27 cellular contexts compared by ENCODE assay signal in genomic region chr9:82571540-82571939, GRCh38.
"Had no signal": no experiment of that assay in that cellular context is flagged by ENCODE, and none has a peak within 500 bp of the region (broad histone marks: within the 10 kb centered on the region; RNA-seq: fewer than 3 reads in every experiment).

No MANE protein-coding gene starts in this region.

- H3K27me3 ChIP-seq: ascending aorta had no signal

- DNase-seq: activated B cell treated with CpG ODN at 0.5 μM for 24 hours; activated CD4-positive, alpha-beta memory T cell treated with anti-CD3 and anti-CD28 coated beads for 36 hours; activated CD4-positive, alpha-beta T cell treated with anti-CD3 and anti-CD28 coated beads for 4 hours; activated CD4-positive, alpha-beta T cell treated with anti-CD3 and anti-CD28 coated beads, Interleukin-2, amount 10 ng/mL, durations not matched to agents 24 days and 14 days; activated CD4-positive, alpha-beta T cell treated with anti-CD3 and anti-CD28 coated beads, Interleukin-2, amount 50 U/mL, for 1 hour; activated CD4-positive, alpha-beta T cell treated with anti-CD3 and anti-CD28 coated beads, Interleukin-2, amount 50 U/mL, for 4 hours; activated CD4-positive, CD25-positive, alpha-beta regulatory T cell treated with anti-CD3 and anti-CD28 coated beads, Interleukin-2, amount 50 U/mL, for 72 hours; activated CD8-positive, alpha-beta memory T cell treated with anti-CD3 and anti-CD28 coated beads, Interleukin-2, amount 50 U/mL, for 4 hours; activated CD8-positive, alpha-beta T cell treated with anti-CD3 and anti-CD28 coated beads for 36 hours; activated effector memory CD4-positive, alpha-beta T cell treated with Interleukin-2 at 50 U/mL for 16 hours; activated gamma-delta T cell; activated naive CD4-positive, alpha-beta T cell treated with anti-CD3 and anti-CD28 coated beads, Interleukin-2, amount 10 ng/mL, durations not matched to agents 7 days and 5 days; activated naive CD4-positive, alpha-beta T cell treated with Interleukin-2 at 50 U/mL for 16 hours; activated naive CD8-positive, alpha-beta T cell treated with anti-CD3 and anti-CD28 coated beads, Interleukin-2, amount 10 ng/mL, durations not matched to agents 7 days and 5 days; activated naive CD8-positive, alpha-beta T cell treated with anti-CD3 and anti-CD28 coated beads, Interleukin-2, amount 50 U/mL, for 24 hours; activated T-cell treated with anti-CD3 and anti-CD28 coated beads for 4 hours; activated T-cell treated with anti-CD3 and anti-CD28 coated beads, Interleukin-2, amount 50 U/mL, for 1 hour; activated T-cell treated with anti-CD3 and anti-CD28 coated beads, Interleukin-2, amount 50 U/mL, for 48 hours; amygdala; anterior cingulate cortex; central memory CD4-positive, alpha-beta T cell; cerebellar nuclear complex; T-helper 1 cell; T-helper 2 cell; T-helper 9 cell had no signal

- H3K36me3 ChIP-seq: ascending aorta had no signal

- ATAC-seq: activated CD8-positive, alpha-beta T cell treated with anti-CD3 and anti-CD28 coated beads for 36 hours; activated naive CD8-positive, alpha-beta T cell treated with anti-CD3 and anti-CD28 coated beads, Interleukin-2, amount 50 U/mL, for 24 hours had no signal

- H3K4me1 ChIP-seq: ascending aorta had no signal

- H3K27ac ChIP-seq: ascending aorta, VCaP had no signal

- H3K4me3 ChIP-seq: ascending aorta had no signal
